Comparison of ENCODE assay signal across 1 cellular context in genomic region chr22:42645341-42645937, GRCh38.
TF ChIP-seq lines count a peak whose summit lies in the region.

No MANE protein-coding gene starts in this region.

TF ChIP-seq in GM23338, 12 proteins besides CTCF, POLR2A, EP300 and RAD21 (continued from another document):
- TF ChIP-seq, protein P1, sequence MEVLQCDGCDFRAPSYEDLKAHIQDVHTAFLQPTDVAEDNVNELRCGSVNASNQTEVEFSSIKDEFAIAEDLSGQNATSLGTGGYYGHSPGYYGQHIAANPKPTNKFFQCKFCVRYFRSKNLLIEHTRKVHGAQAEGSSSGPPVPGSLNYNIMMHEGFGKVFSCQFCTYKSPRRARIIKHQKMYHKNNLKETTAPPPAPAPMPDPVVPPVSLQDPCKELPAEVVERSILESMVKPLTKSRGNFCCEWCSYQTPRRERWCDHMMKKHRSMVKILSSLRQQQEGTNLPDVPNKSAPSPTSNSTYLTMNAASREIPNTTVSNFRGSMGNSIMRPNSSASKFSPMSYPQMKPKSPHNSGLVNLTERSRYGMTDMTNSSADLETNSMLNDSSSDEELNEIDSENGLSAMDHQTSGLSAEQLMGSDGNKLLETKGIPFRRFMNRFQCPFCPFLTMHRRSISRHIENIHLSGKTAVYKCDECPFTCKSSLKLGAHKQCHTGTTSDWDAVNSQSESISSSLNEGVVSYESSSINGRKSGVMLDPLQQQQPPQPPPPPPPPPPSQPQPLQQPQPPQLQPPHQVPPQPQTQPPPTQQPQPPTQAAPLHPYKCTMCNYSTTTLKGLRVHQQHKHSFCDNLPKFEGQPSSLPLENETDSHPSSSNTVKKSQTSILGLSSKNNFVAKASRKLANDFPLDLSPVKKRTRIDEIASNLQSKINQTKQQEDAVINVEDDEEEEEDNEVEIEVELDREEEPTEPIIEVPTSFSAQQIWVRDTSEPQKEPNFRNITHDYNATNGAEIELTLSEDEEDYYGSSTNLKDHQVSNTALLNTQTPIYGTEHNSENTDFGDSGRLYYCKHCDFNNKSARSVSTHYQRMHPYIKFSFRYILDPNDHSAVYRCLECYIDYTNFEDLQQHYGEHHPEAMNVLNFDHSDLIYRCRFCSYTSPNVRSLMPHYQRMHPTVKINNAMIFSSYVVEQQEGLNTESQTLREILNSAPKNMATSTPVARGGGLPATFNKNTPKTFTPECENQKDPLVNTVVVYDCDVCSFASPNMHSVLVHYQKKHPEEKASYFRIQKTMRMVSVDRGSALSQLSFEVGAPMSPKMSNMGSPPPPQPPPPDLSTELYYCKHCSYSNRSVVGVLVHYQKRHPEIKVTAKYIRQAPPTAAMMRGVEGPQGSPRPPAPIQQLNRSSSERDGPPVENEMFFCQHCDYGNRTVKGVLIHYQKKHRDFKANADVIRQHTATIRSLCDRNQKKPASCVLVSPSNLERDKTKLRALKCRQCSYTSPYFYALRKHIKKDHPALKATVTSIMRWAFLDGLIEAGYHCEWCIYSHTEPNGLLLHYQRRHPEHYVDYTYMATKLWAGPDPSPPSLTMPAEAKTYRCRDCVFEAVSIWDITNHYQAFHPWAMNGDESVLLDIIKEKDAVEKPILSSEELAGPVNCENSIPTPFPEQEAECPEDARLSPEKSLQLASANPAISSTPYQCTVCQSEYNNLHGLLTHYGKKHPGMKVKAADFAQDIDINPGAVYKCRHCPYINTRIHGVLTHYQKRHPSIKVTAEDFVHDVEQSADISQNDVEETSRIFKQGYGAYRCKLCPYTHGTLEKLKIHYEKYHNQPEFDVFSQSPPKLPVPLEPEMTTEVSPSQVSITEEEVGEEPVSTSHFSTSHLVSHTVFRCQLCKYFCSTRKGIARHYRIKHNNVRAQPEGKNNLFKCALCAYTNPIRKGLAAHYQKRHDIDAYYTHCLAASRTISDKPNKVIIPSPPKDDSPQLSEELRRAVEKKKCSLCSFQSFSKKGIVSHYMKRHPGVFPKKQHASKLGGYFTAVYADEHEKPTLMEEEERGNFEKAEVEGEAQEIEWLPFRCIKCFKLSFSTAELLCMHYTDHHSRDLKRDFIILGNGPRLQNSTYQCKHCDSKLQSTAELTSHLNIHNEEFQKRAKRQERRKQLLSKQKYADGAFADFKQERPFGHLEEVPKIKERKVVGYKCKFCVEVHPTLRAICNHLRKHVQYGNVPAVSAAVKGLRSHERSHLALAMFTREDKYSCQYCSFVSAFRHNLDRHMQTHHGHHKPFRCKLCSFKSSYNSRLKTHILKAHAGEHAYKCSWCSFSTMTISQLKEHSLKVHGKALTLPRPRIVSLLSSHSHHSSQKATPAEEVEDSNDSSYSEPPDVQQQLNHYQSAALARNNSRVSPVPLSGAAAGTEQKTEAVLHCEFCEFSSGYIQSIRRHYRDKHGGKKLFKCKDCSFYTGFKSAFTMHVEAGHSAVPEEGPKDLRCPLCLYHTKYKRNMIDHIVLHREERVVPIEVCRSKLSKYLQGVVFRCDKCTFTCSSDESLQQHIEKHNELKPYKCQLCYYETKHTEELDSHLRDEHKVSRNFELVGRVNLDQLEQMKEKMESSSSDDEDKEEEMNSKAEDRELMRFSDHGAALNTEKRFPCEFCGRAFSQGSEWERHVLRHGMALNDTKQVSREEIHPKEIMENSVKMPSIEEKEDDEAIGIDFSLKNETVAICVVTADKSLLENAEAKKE (CRISPR knock-in tag; IDR thresholded peaks at IDR 0.05) = no peak
- TF ChIP-seq CREB1 (CRISPR knock-in tag; IDR thresholded peaks at IDR 0.05; ENCODE audit: low read depth) (no peak), ZNF331 (CRISPR knock-in tag; IDR thresholded peaks at IDR 0.05; ENCODE audit: low read depth) (no peak), REST (IDR thresholded peaks at IDR 0.05; ENCODE audit: unreplicated experiment) (no peak)
